In the genomic region with DNA sequence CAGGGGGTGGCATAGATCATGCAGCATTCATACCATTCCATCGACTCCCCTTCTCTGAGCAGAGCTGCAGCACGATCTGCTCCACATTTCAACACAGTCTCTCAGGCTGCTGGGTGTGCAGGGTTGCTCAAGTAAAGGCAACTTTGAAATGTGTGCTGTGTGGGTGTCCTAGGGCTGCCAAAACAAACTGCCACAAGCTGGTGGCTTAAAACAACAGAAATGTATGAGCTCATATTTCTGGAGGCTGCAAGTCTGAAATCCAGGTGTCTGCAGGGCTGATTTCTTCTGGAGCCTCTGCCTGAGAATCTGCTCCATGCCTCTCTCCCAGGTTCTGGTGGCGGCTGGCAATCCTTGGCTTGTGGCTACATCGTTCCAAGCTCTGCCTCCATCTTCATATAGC, we compare ENCODE assay signal across 16 cellular contexts.
DNase-seq lines count a peak whose midpoint lies in the region; ATAC-seq lines count a peak whose summit lies in the region.
"Had no signal": no experiment of that assay in that cellular context is flagged by ENCODE, and none has a peak within 500 bp of the region (broad histone marks: within the 10 kb centered on the region; RNA-seq: fewer than 3 reads in every experiment).

No MANE protein-coding gene starts in this region.

- DNase-seq in EL (peak; percentile 79), NCI-H460 (ENCODE audit: extremely low read depth, low read depth) (peak; percentile 67), dedifferentiated amniotic fluid mesenchymal stem cell (ENCODE audit: extremely low spot score) (peak; percentile 67), neuronal stem cell (ENCODE audit: low spot score) (no peak), GM19240 (ENCODE audit: insufficient read length, low spot score) (no peak), 8988T (no peak), NCI-H774 (lab: John Stamatoyannopoulos, UW) (no peak)
- DNase-seq in natural killer cell treated with Interleukin-12 subunit alpha and Interleukin-12 subunit beta and Interleukin-15 and Interleukin-18, amount 100 ng/mL, for 72 hours (ENCODE audit: low spot score): no peak
- DNase-seq: activated CD4-positive, alpha-beta T cell treated with anti-CD3 and anti-CD28 coated beads, Interleukin-2, amount 50 U/mL, for 4 hours; effector CD8-positive, alpha-beta T cell; natural killer cell; stimulated activated CD4-positive, alpha-beta T cell treated with anti-CD3 and anti-CD28 coated beads, Interleukin-15, amount 100 ng/mL, for 24 hours; stimulated activated naive B cell treated with anti-CD40 and anti-IgM and Interleukin-4, amounts not matched to agents 10 μg/mL and 1 μg/mL and 100 μg/mL, for 72 hours had no signal

- H3K4me1 Mint-ChIP-seq in natural killer cell treated with Interleukin-12 subunit alpha and Interleukin-12 subunit beta and Interleukin-15 and Interleukin-18, amount 100 ng/mL, for 72 hours (ENCODE audit: low read depth in 2 of 2): peaks cover 17 to 20% of the 10 kb centered on the region in 2 donors

- no peak overlapping the region for H2AFZ ChIP-seq in neuronal stem cell (ENCODE audit: low read length)

- no peak overlapping the region for H3K27ac Mint-ChIP-seq in natural killer cell treated with Interleukin-12 subunit alpha and Interleukin-12 subunit beta and Interleukin-15 and Interleukin-18, amount 100 ng/mL, for 72 hours
- H3K27ac Mint-ChIP-seq: activated naive CD4-positive, alpha-beta T cell treated with anti-CD3 and anti-CD28 coated beads, Interleukin-2, amount 50 U/mL, for 72 hours; stimulated activated naive B cell treated with anti-CD40 and anti-IgM and Interleukin-4, amounts not matched to agents 10 μg/mL and 1 μg/mL and 100 μg/mL, for 72 hours had no signal

- no peak overlapping the region for H3K27ac ChIP-seq in neuronal stem cell (replicated peaks; ENCODE audit: low read length)
- H3K27ac ChIP-seq: SJSA1 had no signal

- H3K9me3 ChIP-seq in neuronal stem cell (replicated peaks in 1 of 2; ENCODE audit: control insufficient read depth in 2 of 2, insufficient read depth in 1 of 2, low read depth in 1 of 2, low read length in 2 of 2): peaks cover 0 to 3% of the 10 kb centered on the region in 2 donors
- H3K9me3 ChIP-seq: SJSA1 had no signal

- no peak overlapping the region for H3K4me3 Mint-ChIP-seq in natural killer cell treated with Interleukin-12 subunit alpha and Interleukin-12 subunit beta and Interleukin-15 and Interleukin-18, amount 100 ng/mL, for 72 hours
- H3K4me3 Mint-ChIP-seq: natural killer cell; stimulated activated naive B cell treated with anti-CD40 and anti-IgM and Interleukin-4, amounts not matched to agents 10 μg/mL and 1 μg/mL and 100 μg/mL, for 72 hours had no signal

- no peaks in the 10 kb centered on the region for H3K36me3 Mint-ChIP-seq in natural killer cell treated with Interleukin-12 subunit alpha and Interleukin-12 subunit beta and Interleukin-15 and Interleukin-18, amount 100 ng/mL, for 72 hours
- H3K36me3 Mint-ChIP-seq: activated naive CD4-positive, alpha-beta T cell treated with anti-CD3 and anti-CD28 coated beads, Interleukin-2, amount 50 U/mL, for 72 hours; natural killer cell; stimulated activated naive B cell treated with anti-CD40 and anti-IgM and Interleukin-4, amounts not matched to agents 10 μg/mL and 1 μg/mL and 100 μg/mL, for 72 hours had no signal

- no peak overlapping the region for H2BK12ac ChIP-seq in neuronal stem cell (ENCODE audit: low read length)

- no peak overlapping the region for H2BK120ac ChIP-seq in neuronal stem cell (ENCODE audit: low read depth, low read length)

- no peak overlapping the region for H4K91ac ChIP-seq in neuronal stem cell (ENCODE audit: low read depth, low read length, poor library complexity)

- no peak overlapping the region for H2BK5ac ChIP-seq in neuronal stem cell (ENCODE audit: low read length)

- no peak for ATAC-seq in natural killer cell treated with Interleukin-12 subunit alpha and Interleukin-12 subunit beta and Interleukin-15 and Interleukin-18, amount 100 ng/mL, for 72 hours
- ATAC-seq: activated naive CD4-positive, alpha-beta T cell treated with anti-CD3 and anti-CD28 coated beads, Interleukin-2, amount 50 U/mL, for 72 hours; GM12878; natural killer cell; stimulated activated naive B cell treated with anti-CD40 and anti-IgM and Interleukin-4, amounts not matched to agents 10 μg/mL and 1 μg/mL and 100 μg/mL, for 72 hours had no signal

- no peak overlapping the region for H3K9ac ChIP-seq in neuronal stem cell (ENCODE audit: low read depth, low read length, poor library complexity)

- no peaks in the 10 kb centered on the region for H3K9me3 Mint-ChIP-seq in natural killer cell treated with Interleukin-12 subunit alpha and Interleukin-12 subunit beta and Interleukin-15 and Interleukin-18, amount 100 ng/mL, for 72 hours
- H3K9me3 Mint-ChIP-seq: activated naive CD4-positive, alpha-beta T cell treated with anti-CD3 and anti-CD28 coated beads, Interleukin-2, amount 50 U/mL, for 72 hours; natural killer cell had no signal

- H2AK5ac ChIP-seq in neuronal stem cell (ENCODE audit: low read depth, low read length): no peak overlapping the region

- H3K18ac ChIP-seq in neuronal stem cell (ENCODE audit: low read length): no peak overlapping the region

- H3K27me3 Mint-ChIP-seq in natural killer cell treated with Interleukin-12 subunit alpha and Interleukin-12 subunit beta and Interleukin-15 and Interleukin-18, amount 100 ng/mL, for 72 hours: no peaks in the 10 kb centered on the region
- H3K27me3 Mint-ChIP-seq: stimulated activated naive B cell treated with anti-CD40 and anti-IgM and Interleukin-4, amounts not matched to agents 10 μg/mL and 1 μg/mL and 100 μg/mL, for 72 hours had no signal

- H3K4me1 ChIP-seq in neuronal stem cell (ENCODE audit: control insufficient read depth in 2 of 2, insufficient read depth in 1 of 2, low read depth in 1 of 2, low read length in 2 of 2): peaks cover 0 to 1% of the 10 kb centered on the region in 2 donors

- H3K23ac ChIP-seq in neuronal stem cell (ENCODE audit: low read depth, low read length, poor library complexity): no peak overlapping the region

- no peak overlapping the region for H3K4ac ChIP-seq in neuronal stem cell (ENCODE audit: low read length)

- no peak overlapping the region for H3K4me2 ChIP-seq in neuronal stem cell (ENCODE audit: insufficient read depth, low read length, poor library complexity, severe bottlenecking)

- H4K8ac ChIP-seq in neuronal stem cell (ENCODE audit: low read depth, low read length): no peak overlapping the region

- no CpG with 5 or more reads among the region's 4 CpGs for WGBS in neuronal stem cell (ENCODE audit: extremely low coverage in 2 of 2, insufficient read length in 2 of 2, insufficient replicate concordance in 1 of 2), 2 donors

- peak overlapping the region; percentile 82 for H3K14ac ChIP-seq in neuronal stem cell (ENCODE audit: low read length)

- H3K27me3 ChIP-seq in neuronal stem cell (ENCODE audit: control insufficient read depth in 3 of 3, insufficient read depth in 3 of 3, low read depth in 1 of 3, low read length in 3 of 3): no peaks in the 10 kb centered on the region
- H3K27me3 ChIP-seq: SJSA1 had no signal

- H3K36me3 ChIP-seq in neuronal stem cell (replicated peaks in 1 of 2; ENCODE audit: control insufficient read depth in 2 of 2, insufficient read depth in 2 of 2, low read length in 2 of 2): no peaks in the 10 kb centered on the region
- H3K36me3 ChIP-seq: SJSA1 had no signal

- no peak overlapping the region for H3K4me3 ChIP-seq in neuronal stem cell (ENCODE audit: low read length in 2 of 2)
- H3K4me3 ChIP-seq: GM12878, SJSA1 had no signal

- H3K79me1 ChIP-seq in neuronal stem cell (ENCODE audit: low read depth, low read length): peaks cover 1% of the 10 kb centered on the region

- H2BK15ac ChIP-seq in neuronal stem cell (ENCODE audit: low read length): no peak overlapping the region

Comparison
In these comparisons a context has a peak if more than half of its experiments do, and no peak if none do; other contexts are left out.
1. DNase-seq: peak in EL (single experiment), NCI-H460 (single experiment) and dedifferentiated amniotic fluid mesenchymal stem cell (single experiment); none in neuronal stem cell (single experiment), GM19240 (single experiment), 8988T (single experiment), NCI-H774 (single experiment) and natural killer cell treated with Interleukin-12 subunit alpha and Interleukin-12 subunit beta and Interleukin-15 and Interleukin-18, amount 100 ng/mL, for 72 hours (single experiment).